In the genomic region with DNA sequence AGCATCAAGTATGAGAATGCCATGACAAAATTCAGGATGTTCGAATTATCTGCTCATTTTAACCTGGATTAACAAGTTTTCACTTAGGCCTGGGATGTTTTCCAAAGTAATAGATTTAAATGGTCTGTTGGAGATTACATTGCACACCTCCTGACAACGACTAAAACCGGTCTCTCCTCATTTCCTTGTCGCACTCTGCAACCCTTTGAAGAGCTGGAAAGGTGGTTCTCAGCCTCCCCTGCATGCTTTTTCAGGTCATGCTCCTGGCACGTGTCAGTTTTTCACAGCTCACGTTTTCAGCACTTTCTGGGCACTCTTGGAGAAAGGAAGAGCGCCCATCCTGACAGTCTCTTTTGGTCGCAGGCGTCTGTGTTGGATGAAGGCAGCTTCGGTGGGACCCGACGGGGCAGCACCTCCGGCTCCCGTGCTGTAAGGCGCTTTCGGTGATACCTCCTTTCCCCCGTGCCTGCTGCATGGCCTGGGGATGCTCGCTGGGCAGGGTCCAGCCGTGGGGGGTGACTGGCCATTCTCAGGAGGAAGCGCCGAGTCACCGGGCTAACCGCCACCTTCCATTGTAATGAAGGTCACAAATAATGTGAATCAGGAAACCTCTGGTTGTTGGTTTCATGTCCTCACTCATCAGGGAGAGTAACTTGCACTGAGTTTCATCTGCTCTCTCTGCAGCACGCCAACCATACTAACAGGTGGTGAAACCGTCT, we compare ENCODE assay signal across 13 cellular contexts.
DNase-seq lines count a peak whose midpoint lies in the region; ATAC-seq and TF ChIP-seq lines count a peak whose summit lies in the region.
"Had no signal": no experiment of that assay in that cellular context is flagged by ENCODE, and none has a peak within 500 bp of the region (broad histone marks: within the 10 kb centered on the region; RNA-seq: fewer than 3 reads in every experiment).

No MANE protein-coding gene starts in this region.

- no peak overlapping the region for H3K4me3 ChIP-seq in heart left ventricle
- H3K4me3 ChIP-seq in muscle layer of colon (ENCODE audit: low read depth in 1 of 2, low read length in 2 of 2) = no peak overlapping the region
- no peak overlapping the region for H3K4me3 ChIP-seq in upper lobe of left lung
- H3K4me3 ChIP-seq: MG63 had no signal

- DNase-seq in heart left ventricle = peak in 1 of 5 donors; percentile 69
- DNase-seq in Right ventricle myocardium inferior (ENCODE audit: missing footprints) = no peak
- no peak for DNase-seq in effector memory CD8-positive, alpha-beta T cell
- DNase-seq in upper lobe of left lung = no peak
- DNase-seq in foreskin keratinocyte = no peak
- DNase-seq in NK-92 (lab: John Stamatoyannopoulos, UW; ENCODE audit: unreplicated experiment) = no peak
- DNase-seq in globus pallidus (ENCODE audit: low spot score) = no peak
- DNase-seq: activated naive CD8-positive, alpha-beta T cell treated with anti-CD3 and anti-CD28 coated beads, Interleukin-2, amount 10 ng/mL, durations not matched to agents 7 days and 5 days; MG63; NCI-H2171 treated with DMSO at 0.1 percent for 48 hours; PC-3 had no signal

- WGBS in heart left ventricle, 4 donors = 63 to 75% (median 69%) methylated on average over 19 to 25 of the region's 25 CpGs
- WGBS in upper lobe of left lung, 2 donors = 74 to 77% methylated on average over 17 to 25 of the region's 25 CpGs

- no peaks in the 10 kb centered on the region for H3K9me3 ChIP-seq in heart left ventricle
- H3K9me3 ChIP-seq in muscle layer of colon (ENCODE audit: low read length) = no peaks in the 10 kb centered on the region
- H3K9me3 ChIP-seq in upper lobe of left lung = no peaks in the 10 kb centered on the region
- H3K9me3 ChIP-seq: MG63 had no signal

- peaks cover 52 to 59% of the 10 kb centered on the region in 2 donors for H3K4me1 Mint-ChIP-seq in effector memory CD8-positive, alpha-beta T cell (ENCODE audit: low read depth in 2 of 2)

- H3K27ac Mint-ChIP-seq in effector memory CD8-positive, alpha-beta T cell = peak overlapping the region; percentile 28 to 53
- H3K27ac Mint-ChIP-seq: activated naive CD8-positive, alpha-beta T cell treated with anti-CD3 and anti-CD28 coated beads, Interleukin-2, amount 10 ng/mL, durations not matched to agents 7 days and 5 days had no signal

- TF ChIP-seq CTCF in heart left ventricle (IDR thresholded peaks at IDR 0.05) = no peak
- TF ChIP-seq CTCF in upper lobe of left lung (IDR thresholded peaks at IDR 0.05) = no peak
- no peak for TF ChIP-seq CTCF in foreskin keratinocyte (conservative IDR thresholded peaks at IDR 0.05)

- H3K4me1 ChIP-seq in heart left ventricle (peaks cover 8 to 100% (median 91%) of the 10 kb centered on the region in 12 donors), muscle layer of colon (ENCODE audit: insufficient read depth, low read length) (peaks cover 74% of the 10 kb centered on the region), upper lobe of left lung (peaks cover 81 to 86% (median 84%) of the 10 kb centered on the region in 4 donors), foreskin keratinocyte (no peaks in the 10 kb centered on the region)

- no peaks in the 10 kb centered on the region for H3K27me3 Mint-ChIP-seq in effector memory CD8-positive, alpha-beta T cell
- H3K27me3 Mint-ChIP-seq: activated naive CD8-positive, alpha-beta T cell treated with anti-CD3 and anti-CD28 coated beads, Interleukin-2, amount 10 ng/mL, durations not matched to agents 7 days and 5 days; natural killer cell treated with Interleukin-12 subunit alpha and Interleukin-12 subunit beta and Interleukin-15 and Interleukin-18, amount 100 ng/mL, for 72 hours had no signal

- H3K4me3 Mint-ChIP-seq in effector memory CD8-positive, alpha-beta T cell = no peak overlapping the region
- H3K4me3 Mint-ChIP-seq: activated naive CD8-positive, alpha-beta T cell treated with anti-CD3 and anti-CD28 coated beads, Interleukin-2, amount 10 ng/mL, durations not matched to agents 7 days and 5 days; natural killer cell treated with Interleukin-12 subunit alpha and Interleukin-12 subunit beta and Interleukin-15 and Interleukin-18, amount 100 ng/mL, for 72 hours had no signal

- H3K27me3 ChIP-seq in heart left ventricle (no peaks in the 10 kb centered on the region), muscle layer of colon (ENCODE audit: control insufficient read depth in 1 of 2, insufficient read depth in 2 of 2, low read length in 2 of 2) (no peaks in the 10 kb centered on the region), upper lobe of left lung (no peaks in the 10 kb centered on the region), foreskin keratinocyte (no peaks in the 10 kb centered on the region)
- H3K27me3 ChIP-seq: MG63 had no signal

- no peaks in the 10 kb centered on the region for H3K9me3 Mint-ChIP-seq in effector memory CD8-positive, alpha-beta T cell
- H3K9me3 Mint-ChIP-seq: activated naive CD8-positive, alpha-beta T cell treated with anti-CD3 and anti-CD28 coated beads, Interleukin-2, amount 10 ng/mL, durations not matched to agents 7 days and 5 days; natural killer cell treated with Interleukin-12 subunit alpha and Interleukin-12 subunit beta and Interleukin-15 and Interleukin-18, amount 100 ng/mL, for 72 hours had no signal

- H3K36me3 Mint-ChIP-seq in effector memory CD8-positive, alpha-beta T cell (ENCODE audit: insufficient read depth) = peaks cover 80% of the 10 kb centered on the region

- TF ChIP-seq POLR2A in heart left ventricle (IDR thresholded peaks at IDR 0.05) (no peak), upper lobe of left lung (IDR thresholded peaks at IDR 0.05) (no peak)

- TF ChIP-seq EP300 in upper lobe of left lung (IDR thresholded peaks at IDR 0.05) = no peak

- ATAC-seq in heart left ventricle = no peak
- no peak for ATAC-seq in Right ventricle myocardium inferior
- ATAC-seq in effector memory CD8-positive, alpha-beta T cell (replicated peaks) = no peak
- no peak for ATAC-seq in upper lobe of left lung (ENCODE audit: low FRiP score in 2 of 2)
- ATAC-seq in foreskin keratinocyte = no peak
- ATAC-seq: natural killer cell treated with Interleukin-12 subunit alpha and Interleukin-12 subunit beta and Interleukin-15 and Interleukin-18, amount 100 ng/mL, for 72 hours; PC-3 had no signal

- peaks cover 0 to 47% (median 13%) of the 10 kb centered on the region in 9 donors for H3K36me3 ChIP-seq in heart left ventricle
- H3K36me3 ChIP-seq in muscle layer of colon (ENCODE audit: insufficient read depth, low read length) = peaks cover 12% of the 10 kb centered on the region
- peaks cover 0 to 23% (median 3%) of the 10 kb centered on the region in 4 donors for H3K36me3 ChIP-seq in upper lobe of left lung

- H3K27ac ChIP-seq in heart left ventricle (peak overlapping the region in 11 of 12 donors; percentile 56 to 86 (median 82)), muscle layer of colon (ENCODE audit: low read depth, low read length) (peak overlapping the region; percentile 74), upper lobe of left lung (peak overlapping the region; percentile 71 to 80 (median 76)), foreskin keratinocyte (no peak overlapping the region)

- intact Hi-C loops in heart left ventricle (cut with DNase I) (loop anchor here in 8 of 10 donors (2.0 to 10.0 kb wide), 7 partner anchors 33 to 220 kb away; a partner anchor contains a TSS), Right ventricle myocardium inferior (cut with DNase I) (loop anchor here (5.0 kb wide), 1 partner anchor 43 kb away; no protein-coding TSS in a partner anchor)

- no peak overlapping the region for H3K9ac ChIP-seq in muscle layer of colon (ENCODE audit: low read length)
